ENCODE assay signal across 8 cellular contexts in the genomic region with DNA sequence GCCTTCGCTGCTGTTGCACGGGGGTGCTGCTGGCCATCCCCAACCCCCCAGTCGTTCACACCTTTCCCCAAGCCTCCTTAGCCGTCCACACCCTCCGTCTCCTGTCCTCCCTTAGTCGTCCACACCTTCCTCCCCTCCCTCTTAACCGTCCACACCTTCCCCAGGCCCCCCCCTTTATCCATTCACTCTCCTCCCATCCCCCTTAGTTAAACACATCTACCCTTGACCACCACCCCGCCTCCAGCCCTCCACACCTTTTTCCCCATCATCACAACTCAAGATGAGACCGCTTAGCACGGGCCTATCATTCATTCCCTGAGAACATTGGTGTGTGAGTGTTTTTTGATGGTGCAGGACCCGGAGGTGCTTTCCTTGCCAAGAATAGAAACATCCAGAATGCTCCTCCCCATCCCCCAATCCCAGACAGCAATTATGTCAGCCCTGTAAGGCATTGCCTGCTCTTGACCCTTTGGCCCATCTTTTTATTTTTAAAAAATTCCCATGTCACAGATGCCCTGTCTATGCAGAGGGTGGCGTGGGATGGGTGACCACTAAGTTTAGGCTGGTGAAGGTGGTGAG. TPM values are rescaled to one million over a fixed set of nuclear protein-coding genes. Genes with fewer than 3 reads are reported as not detected.
DNase-seq lines count a peak whose midpoint lies in the region; ATAC-seq and TF ChIP-seq lines count a peak whose summit lies in the region.

No MANE protein-coding gene starts in this region.

- WGBS in psoas muscle, 3 donors: 13 to 17% (median 16%) methylated on average over 9 to 12 of the region's 12 CpGs

- H3K4me1 Mint-ChIP-seq in activated CD4-positive, alpha-beta memory T cell treated with anti-CD3 and anti-CD28 coated beads for 36 hours (ENCODE audit: low read depth): peaks cover 42% of the 10 kb centered on the region

- no peaks in the 10 kb centered on the region for H3K27me3 ChIP-seq in psoas muscle (ENCODE audit: insufficient read depth in 3 of 3, low read length in 2 of 3)

- intact Hi-C loops in activated CD4-positive, alpha-beta memory T cell treated with anti-CD3 and anti-CD28 coated beads for 36 hours (cut with micrococcal nuclease): loop anchor here (2.0 to 5.0 kb wide), 6 partner anchors 18 to 1542 kb away; a partner anchor contains a TSS
- intact Hi-C loops in psoas muscle (cut with DNase I): loop anchor here (5.0 kb wide), 2 partner anchors 58 to 87 kb away; a partner anchor contains a TSS

- ATAC-seq in psoas muscle (no peak), HG02678 (IDR thresholded peaks at IDR 0.05; ENCODE audit: unreplicated experiment) (no peak), GM19023 (IDR thresholded peaks at IDR 0.05; ENCODE audit: unreplicated experiment) (no peak)

- peak overlapping the region; percentile 73 for H3K27ac Mint-ChIP-seq in activated CD4-positive, alpha-beta memory T cell treated with anti-CD3 and anti-CD28 coated beads for 36 hours

- CTCF ChIA-PET in activated CD4-positive, alpha-beta memory T cell treated with anti-CD3 and anti-CD28 coated beads for 36 hours (lab: Charles Lee): interaction anchor here (0.6 to 3.2 kb wide), 4 partner anchors 10 to 186 kb away, joined by 3 to 20 read pairs (median 8); a partner anchor contains a TSS

- peak; percentile 15 for DNase-seq in activated CD4-positive, alpha-beta T cell treated with anti-CD3 and anti-CD28 coated beads for 48 hours
- DNase-seq in activated CD4-positive, alpha-beta T cell treated with anti-CD3 and anti-CD28 coated beads, Interleukin-2, amount 50 U/mL, for 4 hours: no peak
- peak; percentile 29 for DNase-seq in activated CD4-positive, alpha-beta memory T cell treated with anti-CD3 and anti-CD28 coated beads for 36 hours
- DNase-seq in globus pallidus (ENCODE audit: low spot score) (peak; percentile 39), psoas muscle (no peak), HuH-7.5 (ENCODE audit: low spot score) (no peak)

- peak overlapping the region; percentile 80 for H3K4me3 Mint-ChIP-seq in activated CD4-positive, alpha-beta memory T cell treated with anti-CD3 and anti-CD28 coated beads for 36 hours

- POLR2A ChIA-PET in activated CD4-positive, alpha-beta memory T cell treated with anti-CD3 and anti-CD28 coated beads for 36 hours (lab: Charles Lee): interaction anchor here (1.4 kb wide), 1 partner anchor 88 kb away, joined by 3 read pairs; no protein-coding TSS in a partner anchor

- H3K36me3 ChIP-seq in psoas muscle (ENCODE audit: insufficient read depth in 1 of 2, low read depth in 1 of 2): no peaks in the 10 kb centered on the region

- H3K4me3 ChIP-seq in psoas muscle: peak overlapping the region; percentile 92

- no peaks in the 10 kb centered on the region for H3K9me3 ChIP-seq in psoas muscle

- peaks cover 41% of the 10 kb centered on the region for H3K4me1 ChIP-seq in psoas muscle

- no peak for TF ChIP-seq CTCF in psoas muscle (IDR thresholded peaks at IDR 0.05)

- H3K9me3 Mint-ChIP-seq in activated CD4-positive, alpha-beta memory T cell treated with anti-CD3 and anti-CD28 coated beads for 36 hours: no peaks in the 10 kb centered on the region

- H3K27me3 Mint-ChIP-seq in activated CD4-positive, alpha-beta memory T cell treated with anti-CD3 and anti-CD28 coated beads for 36 hours: no peaks in the 10 kb centered on the region

- H3K36me3 Mint-ChIP-seq in activated CD4-positive, alpha-beta memory T cell treated with anti-CD3 and anti-CD28 coated beads for 36 hours: no peaks in the 10 kb centered on the region

- H3K27ac ChIP-seq in psoas muscle: peak overlapping the region; percentile 99

RNA-seq across cellular contexts. Expression of a gene that starts 1.4 kb away (rescaled TPM):
- 10 to 100 TPM; 14.4 to 14.8 TPM for total RNA-seq in activated CD4-positive, alpha-beta memory T cell treated with anti-CD3 and anti-CD28 coated beads for 36 hours
- total RNA-seq in psoas muscle: 1 to 10 TPM; 6.8 to 8.1 (median 7.1) TPM
- polyA plus RNA-seq in psoas muscle: 1 to 10 TPM; 3.5 to 9.7 (median 4.0) TPM

Comparison
In these comparisons a context has a peak if more than half of its experiments do, and no peak if none do; other contexts are left out.
1. DNase-seq: peak in activated CD4-positive, alpha-beta T cell treated with anti-CD3 and anti-CD28 coated beads for 48 hours (single experiment), activated CD4-positive, alpha-beta memory T cell treated with anti-CD3 and anti-CD28 coated beads for 36 hours (single experiment) and globus pallidus (single experiment); none in activated CD4-positive, alpha-beta T cell treated with anti-CD3 and anti-CD28 coated beads, Interleukin-2, amount 50 U/mL, for 4 hours (0 of 2), psoas muscle (0 of 2) and HuH-7.5 (single experiment).